ENCODE assay signal across 16 cellular contexts in genomic region chr2:233068762-233069418, GRCh38. TPM values are rescaled to one million over a fixed set of nuclear protein-coding genes. Genes with fewer than 3 reads are reported as not detected.
DNase-seq lines count a peak whose midpoint lies in the region; ATAC-seq and TF ChIP-seq lines count a peak whose summit lies in the region.
"Had no signal": no experiment of that assay in that cellular context is flagged by ENCODE, and none has a peak within 500 bp of the region (broad histone marks: within the 10 kb centered on the region; RNA-seq: fewer than 3 reads in every experiment).

No MANE protein-coding gene starts in this region.

- H3K27ac Mint-ChIP-seq in T-cell (peak overlapping the region; percentile 81 to 82), endothelial cell (ENCODE audit: unreplicated experiment) (peak overlapping the region; percentile 9), glutamatergic neuron (ENCODE audit: unreplicated experiment) (no peak overlapping the region)

- TF ChIP-seq CTCF in endothelial cell (IDR thresholded peaks at IDR 0.05; ENCODE audit: unreplicated experiment) (no peak), suprapubic skin (IDR thresholded peaks at IDR 0.05) (no peak), glutamatergic neuron (IDR thresholded peaks at IDR 0.05; ENCODE audit: partially characterized antibody, unreplicated experiment) (no peak)

- H3K27me3 Mint-ChIP-seq in T-cell (no peaks in the 10 kb centered on the region), endothelial cell (ENCODE audit: unreplicated experiment) (peaks cover 8% of the 10 kb centered on the region), glutamatergic neuron (ENCODE audit: unreplicated experiment) (no peaks in the 10 kb centered on the region)

- no peak overlapping the region for H3K27ac ChIP-seq in suprapubic skin

- DNase-seq in activated effector memory CD4-positive, alpha-beta T cell treated with anti-CD3 and anti-CD28 coated beads, Interleukin-2, amount 50 U/mL, for 16 hours: peak; percentile 8
- DNase-seq in activated effector memory CD4-positive, alpha-beta T cell treated with Interleukin-2 at 50 U/mL for 16 hours: no peak
- DNase-seq in T-cell (no peak), endothelial cell (ENCODE audit: low spot score) (no peak), suprapubic skin (ENCODE audit: low spot score in 2 of 2) (peak; percentile 28 to 72), glutamatergic neuron (no peak)
- DNase-seq: cerebellar nuclear complex, DMS153, mesenchymal stem cell, NCI-H2107, nucleus accumbens had no signal

- CTCF ChIA-PET in T-cell (lab: Charles Lee): no interaction called here

- peaks cover 34% of the 10 kb centered on the region for H3K36me3 Mint-ChIP-seq in T-cell
- peaks cover 32% of the 10 kb centered on the region for H3K36me3 Mint-ChIP-seq in endothelial cell (ENCODE audit: low read depth, unreplicated experiment)
- H3K36me3 Mint-ChIP-seq in glutamatergic neuron (ENCODE audit: unreplicated experiment): no peaks in the 10 kb centered on the region

- ATAC-seq in T-cell (replicated peaks in 1 of 4) (no peak), GM21515 (IDR thresholded peaks at IDR 0.05; ENCODE audit: unreplicated experiment) (no peak), GM18907 (IDR thresholded peaks at IDR 0.05; ENCODE audit: unreplicated experiment) (no peak)

- TF ChIP-seq POLR2A in suprapubic skin (IDR thresholded peaks at IDR 0.05): no peak

- H3K4me3 ChIP-seq in suprapubic skin: no peak overlapping the region

- 71% methylated on average over 9 of the region's 9 CpGs for WGBS in suprapubic skin

- H3K27me3 ChIP-seq in suprapubic skin: no peaks in the 10 kb centered on the region

- peaks cover 70 to 77% (median 77%) of the 10 kb centered on the region in 3 donors for H3K4me1 Mint-ChIP-seq in T-cell
- peaks cover 13% of the 10 kb centered on the region for H3K4me1 Mint-ChIP-seq in endothelial cell (ENCODE audit: unreplicated experiment)
- no peaks in the 10 kb centered on the region for H3K4me1 Mint-ChIP-seq in glutamatergic neuron (ENCODE audit: low read depth, unreplicated experiment)

- POLR2A ChIA-PET in T-cell (lab: Charles Lee): no interaction called here

- TF ChIP-seq EP300 in suprapubic skin (IDR thresholded peaks at IDR 0.05): no peak

- no peaks in the 10 kb centered on the region for H3K36me3 ChIP-seq in suprapubic skin

- peaks cover 3 to 5% (median 4%) of the 10 kb centered on the region in 3 donors for H3K9me3 Mint-ChIP-seq in T-cell
- H3K9me3 Mint-ChIP-seq in endothelial cell (ENCODE audit: unreplicated experiment): no peaks in the 10 kb centered on the region
- H3K9me3 Mint-ChIP-seq in glutamatergic neuron (ENCODE audit: unreplicated experiment): peaks cover 2% of the 10 kb centered on the region

- H3K4me3 Mint-ChIP-seq in T-cell (peak overlapping the region in 2 of 3 donors; percentile 21 to 49), endothelial cell (ENCODE audit: unreplicated experiment) (peak overlapping the region; percentile 2), glutamatergic neuron (ENCODE audit: unreplicated experiment) (no peak overlapping the region)

- no peaks in the 10 kb centered on the region for H3K9me3 ChIP-seq in suprapubic skin

- peaks cover 7% of the 10 kb centered on the region for H3K4me1 ChIP-seq in suprapubic skin

RNA-seq across cellular contexts. Expression of gene INPP5D, which starts 8.7 kb away (rescaled TPM):
- total RNA-seq in T-cell: 100 to 1,000 TPM; 108 to 216 (median 135) TPM
- total RNA-seq in endothelial cell (ENCODE audit: unreplicated experiment): 79.2 TPM
- total RNA-seq in suprapubic skin: 10 to 100 TPM in 2 of 4 donors, 1 to 10 TPM in 2; 6.5 to 18.7 (median 11.5) TPM
- total RNA-seq in glutamatergic neuron (ENCODE audit: unreplicated experiment): 2.2 TPM

RNA-seq across cellular contexts. Expression of gene NEU2, which starts 36.4 kb away (rescaled TPM):
- total RNA-seq in T-cell (not detected), endothelial cell (ENCODE audit: unreplicated experiment) (not detected), suprapubic skin (10 to 100 TPM in 1 of 4 donors, 1 to 10 TPM in 3; 1.7 to 19.9 (median 5.8) TPM), glutamatergic neuron (ENCODE audit: unreplicated experiment) (not detected)
- total RNA-seq: activated CD8-positive, alpha-beta memory T cell treated with anti-CD3 and anti-CD28 coated beads for 36 hours; glomerular endothelial cell; skeletal muscle tissue had no signal

RNA-seq across cellular contexts. Expression of gene NGEF, which starts 55.8 kb away (rescaled TPM):
- total RNA-seq in T-cell: under 1 TPM in 2 of 5 donors, not detected in 3; 0.09 to 0.19 TPM
- total RNA-seq in endothelial cell (ENCODE audit: unreplicated experiment): 1.4 TPM
- 10 to 100 TPM; 14.4 to 25.0 (median 17.9) TPM for total RNA-seq in suprapubic skin
- 7.2 TPM for total RNA-seq in glutamatergic neuron (ENCODE audit: unreplicated experiment)

Comparison
In these comparisons a context has a peak if more than half of its experiments do, and no peak if none do; other contexts are left out.
1. DNase-seq: peak in activated effector memory CD4-positive, alpha-beta T cell treated with anti-CD3 and anti-CD28 coated beads, Interleukin-2, amount 50 U/mL, for 16 hours (single experiment) and suprapubic skin (2 of 2); none in activated effector memory CD4-positive, alpha-beta T cell treated with Interleukin-2 at 50 U/mL for 16 hours (single experiment), T-cell (0 of 34), endothelial cell (single experiment) and glutamatergic neuron (single experiment).